ENCODE assay signal across 13 cellular contexts in the genomic region with DNA sequence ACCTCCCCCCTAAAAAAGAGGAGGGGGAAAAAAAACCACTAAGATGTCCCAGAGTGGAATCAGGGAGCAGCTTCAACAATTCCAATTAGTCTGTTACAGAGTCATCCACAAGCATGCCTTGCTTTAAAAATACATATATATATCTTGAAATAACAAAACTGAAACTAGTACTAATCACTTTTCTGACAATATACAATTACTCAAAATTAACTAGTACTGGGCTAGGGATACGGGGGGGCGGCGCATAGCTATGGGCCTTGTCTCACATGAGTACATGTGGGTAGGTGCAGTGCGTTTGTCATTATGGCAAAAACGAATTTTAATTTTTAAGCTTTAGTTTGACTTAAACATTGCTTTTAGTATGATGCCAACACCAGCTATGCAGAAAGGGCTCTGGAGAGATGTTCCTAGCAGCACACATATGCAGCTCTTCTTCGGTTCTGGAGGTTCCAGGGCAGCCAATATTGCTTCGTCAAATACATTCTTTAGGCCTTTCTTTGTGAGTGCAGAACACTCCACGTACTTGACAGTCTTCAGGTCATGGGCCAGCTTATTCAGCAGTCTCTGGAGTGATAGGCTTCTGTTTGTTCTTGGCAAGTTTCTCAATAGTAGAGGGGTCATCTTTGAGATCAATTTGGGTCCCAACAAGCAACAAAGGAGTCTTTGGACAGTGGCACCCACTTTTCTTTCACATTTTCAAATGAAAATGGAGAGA. TPM values are rescaled to one million over a fixed set of nuclear protein-coding genes. Genes with fewer than 3 reads are reported as not detected.
DNase-seq lines count a peak whose midpoint lies in the region; ATAC-seq and TF ChIP-seq lines count a peak whose summit lies in the region.
"Had no signal": no experiment of that assay in that cellular context is flagged by ENCODE, and none has a peak within 500 bp of the region (broad histone marks: within the 10 kb centered on the region; RNA-seq: fewer than 3 reads in every experiment).

No MANE protein-coding gene starts in this region.

- H3K4me3 Mint-ChIP-seq in activated T-cell treated with anti-CD3 and anti-CD28 coated beads, Interleukin-2, amount 50 U/mL, for 24 hours: no peak overlapping the region
- H3K4me3 Mint-ChIP-seq in WTC11: no peak overlapping the region
- no peak overlapping the region for H3K4me3 Mint-ChIP-seq in T-helper 2 cell treated with Interferon-gamma antibody and Interleukin-4, amounts not matched to agents 5 μg/mL and 100 μg/mL, for 36 hours

- no peak for TF ChIP-seq CTCF in WTC11 (IDR thresholded peaks at IDR 0.05)

- CTCF ChIA-PET in WTC11 (lab: Charles Lee): interaction anchor here (0.5 to 8.3 kb wide), 2 partner anchors 23 to 90 kb away, joined by 3 to 62 read pairs; no protein-coding TSS in a partner anchor

- H3K27ac Mint-ChIP-seq in activated T-cell treated with anti-CD3 and anti-CD28 coated beads, Interleukin-2, amount 50 U/mL, for 24 hours: peak overlapping the region; percentile 66
- peak overlapping the region; percentile 63; the same call in 1 of the 2 replicates for H3K27ac Mint-ChIP-seq in WTC11
- no peak overlapping the region for H3K27ac Mint-ChIP-seq in T-helper 2 cell treated with Interferon-gamma antibody and Interleukin-4, amounts not matched to agents 5 μg/mL and 100 μg/mL, for 36 hours

- POLR2A ChIA-PET in WTC11 (lab: Charles Lee): no interaction called here

- peak; percentile 40 for DNase-seq in activated T-cell treated with anti-CD3 and anti-CD28 coated beads, Interleukin-2, amount 50 U/mL, for 24 hours
- DNase-seq in activated T-cell treated with anti-CD3 and anti-CD28 coated beads, Interleukin-2, amount 50 U/mL, for 1 hour: no peak
- no peak for DNase-seq in WTC11 (ENCODE audit: low spot score)
- peak; percentile 43 for DNase-seq in iris pigment epithelial cell (ENCODE audit: low read depth)
- DNase-seq in stimulated activated CD4-positive, alpha-beta T cell treated with anti-CD3 and anti-CD28 coated beads, Interleukin-2, amount 100 ng/mL, for 24 hours: peak; percentile 24 to 36
- DNase-seq in T-helper 2 cell treated with Interferon-gamma antibody and Interleukin-4, amounts not matched to agents 5 μg/mL and 100 μg/mL, for 36 hours (ENCODE audit: low spot score): no peak
- DNase-seq in NCI-H446 treated with DMSO at 0.1 percent for 48 hours (lab: John Stamatoyannopoulos, UW): no peak
- DNase-seq: activated CD8-positive, alpha-beta memory T cell treated with anti-CD3 and anti-CD28 coated beads for 24 hours; adrenal gland; foreskin keratinocyte; islet precursor cell; NCI-H2107 had no signal

- H3K4me1 Mint-ChIP-seq in activated T-cell treated with anti-CD3 and anti-CD28 coated beads, Interleukin-2, amount 50 U/mL, for 24 hours (ENCODE audit: low read depth): peaks cover 54% of the 10 kb centered on the region
- H3K4me1 Mint-ChIP-seq in WTC11: peaks cover 31% of the 10 kb centered on the region
- H3K4me1 Mint-ChIP-seq in T-helper 2 cell treated with Interferon-gamma antibody and Interleukin-4, amounts not matched to agents 5 μg/mL and 100 μg/mL, for 36 hours (ENCODE audit: low read depth): peaks cover 18% of the 10 kb centered on the region

- ATAC-seq in WTC11 (no peak), GM18868 (IDR thresholded peaks at IDR 0.05; ENCODE audit: unreplicated experiment) (no peak)
- ATAC-seq: foreskin keratinocyte had no signal

- H3K9me3 Mint-ChIP-seq in activated T-cell treated with anti-CD3 and anti-CD28 coated beads, Interleukin-2, amount 50 U/mL, for 24 hours: no peaks in the 10 kb centered on the region
- no peaks in the 10 kb centered on the region for H3K9me3 Mint-ChIP-seq in WTC11
- no peaks in the 10 kb centered on the region for H3K9me3 Mint-ChIP-seq in T-helper 2 cell treated with Interferon-gamma antibody and Interleukin-4, amounts not matched to agents 5 μg/mL and 100 μg/mL, for 36 hours

- peaks cover 53% of the 10 kb centered on the region for H3K36me3 Mint-ChIP-seq in activated T-cell treated with anti-CD3 and anti-CD28 coated beads, Interleukin-2, amount 50 U/mL, for 24 hours (ENCODE audit: low read depth)
- H3K36me3 Mint-ChIP-seq in WTC11: peaks cover 6% of the 10 kb centered on the region; the same call in 1 of the 2 replicates
- peaks cover 27% of the 10 kb centered on the region for H3K36me3 Mint-ChIP-seq in T-helper 2 cell treated with Interferon-gamma antibody and Interleukin-4, amounts not matched to agents 5 μg/mL and 100 μg/mL, for 36 hours (ENCODE audit: low read depth)

- H3K27me3 Mint-ChIP-seq in activated T-cell treated with anti-CD3 and anti-CD28 coated beads, Interleukin-2, amount 50 U/mL, for 24 hours: no peaks in the 10 kb centered on the region
- H3K27me3 Mint-ChIP-seq in WTC11 (ENCODE audit: low read depth): no peaks in the 10 kb centered on the region
- H3K27me3 Mint-ChIP-seq in T-helper 2 cell treated with Interferon-gamma antibody and Interleukin-4, amounts not matched to agents 5 μg/mL and 100 μg/mL, for 36 hours (ENCODE audit: low read depth): no peaks in the 10 kb centered on the region

TF ChIP-seq in WTC11, 78 proteins besides CTCF, POLR2A, EP300 and RAD21 (continues in another document):
- no peak for TF ChIP-seq NFE2L1 (CRISPR knock-in tag; IDR thresholded peaks at IDR 0.05)
- TF ChIP-seq, protein P1, sequence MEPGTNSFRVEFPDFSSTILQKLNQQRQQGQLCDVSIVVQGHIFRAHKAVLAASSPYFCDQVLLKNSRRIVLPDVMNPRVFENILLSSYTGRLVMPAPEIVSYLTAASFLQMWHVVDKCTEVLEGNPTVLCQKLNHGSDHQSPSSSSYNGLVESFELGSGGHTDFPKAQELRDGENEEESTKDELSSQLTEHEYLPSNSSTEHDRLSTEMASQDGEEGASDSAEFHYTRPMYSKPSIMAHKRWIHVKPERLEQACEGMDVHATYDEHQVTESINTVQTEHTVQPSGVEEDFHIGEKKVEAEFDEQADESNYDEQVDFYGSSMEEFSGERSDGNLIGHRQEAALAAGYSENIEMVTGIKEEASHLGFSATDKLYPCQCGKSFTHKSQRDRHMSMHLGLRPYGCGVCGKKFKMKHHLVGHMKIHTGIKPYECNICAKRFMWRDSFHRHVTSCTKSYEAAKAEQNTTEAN (CRISPR knock-in tag; IDR thresholded peaks at IDR 0.05): no peak
- TF ChIP-seq, protein P2, sequence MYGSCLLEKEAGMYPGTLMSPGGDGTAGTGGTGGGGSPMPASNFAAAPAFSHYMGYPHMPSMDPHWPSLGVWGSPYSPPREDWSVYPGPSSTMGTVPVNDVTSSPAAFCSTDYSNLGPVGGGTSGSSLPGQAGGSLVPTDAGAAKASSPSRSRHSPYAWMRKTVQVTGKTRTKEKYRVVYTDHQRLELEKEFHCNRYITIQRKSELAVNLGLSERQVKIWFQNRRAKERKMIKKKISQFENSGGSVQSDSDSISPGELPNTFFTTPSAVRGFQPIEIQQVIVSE (CRISPR knock-in tag; IDR thresholded peaks at IDR 0.05; ENCODE audit: borderline replicate concordance): no peak
- TF ChIP-seq, protein P3, sequence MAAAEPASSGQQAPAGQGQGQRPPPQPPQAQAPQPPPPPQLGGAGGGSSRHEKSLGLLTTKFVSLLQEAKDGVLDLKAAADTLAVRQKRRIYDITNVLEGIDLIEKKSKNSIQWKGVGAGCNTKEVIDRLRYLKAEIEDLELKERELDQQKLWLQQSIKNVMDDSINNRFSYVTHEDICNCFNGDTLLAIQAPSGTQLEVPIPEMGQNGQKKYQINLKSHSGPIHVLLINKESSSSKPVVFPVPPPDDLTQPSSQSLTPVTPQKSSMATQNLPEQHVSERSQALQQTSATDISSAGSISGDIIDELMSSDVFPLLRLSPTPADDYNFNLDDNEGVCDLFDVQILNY (CRISPR knock-in tag; IDR thresholded peaks at IDR 0.05): no peak
- TF ChIP-seq, protein P4, sequence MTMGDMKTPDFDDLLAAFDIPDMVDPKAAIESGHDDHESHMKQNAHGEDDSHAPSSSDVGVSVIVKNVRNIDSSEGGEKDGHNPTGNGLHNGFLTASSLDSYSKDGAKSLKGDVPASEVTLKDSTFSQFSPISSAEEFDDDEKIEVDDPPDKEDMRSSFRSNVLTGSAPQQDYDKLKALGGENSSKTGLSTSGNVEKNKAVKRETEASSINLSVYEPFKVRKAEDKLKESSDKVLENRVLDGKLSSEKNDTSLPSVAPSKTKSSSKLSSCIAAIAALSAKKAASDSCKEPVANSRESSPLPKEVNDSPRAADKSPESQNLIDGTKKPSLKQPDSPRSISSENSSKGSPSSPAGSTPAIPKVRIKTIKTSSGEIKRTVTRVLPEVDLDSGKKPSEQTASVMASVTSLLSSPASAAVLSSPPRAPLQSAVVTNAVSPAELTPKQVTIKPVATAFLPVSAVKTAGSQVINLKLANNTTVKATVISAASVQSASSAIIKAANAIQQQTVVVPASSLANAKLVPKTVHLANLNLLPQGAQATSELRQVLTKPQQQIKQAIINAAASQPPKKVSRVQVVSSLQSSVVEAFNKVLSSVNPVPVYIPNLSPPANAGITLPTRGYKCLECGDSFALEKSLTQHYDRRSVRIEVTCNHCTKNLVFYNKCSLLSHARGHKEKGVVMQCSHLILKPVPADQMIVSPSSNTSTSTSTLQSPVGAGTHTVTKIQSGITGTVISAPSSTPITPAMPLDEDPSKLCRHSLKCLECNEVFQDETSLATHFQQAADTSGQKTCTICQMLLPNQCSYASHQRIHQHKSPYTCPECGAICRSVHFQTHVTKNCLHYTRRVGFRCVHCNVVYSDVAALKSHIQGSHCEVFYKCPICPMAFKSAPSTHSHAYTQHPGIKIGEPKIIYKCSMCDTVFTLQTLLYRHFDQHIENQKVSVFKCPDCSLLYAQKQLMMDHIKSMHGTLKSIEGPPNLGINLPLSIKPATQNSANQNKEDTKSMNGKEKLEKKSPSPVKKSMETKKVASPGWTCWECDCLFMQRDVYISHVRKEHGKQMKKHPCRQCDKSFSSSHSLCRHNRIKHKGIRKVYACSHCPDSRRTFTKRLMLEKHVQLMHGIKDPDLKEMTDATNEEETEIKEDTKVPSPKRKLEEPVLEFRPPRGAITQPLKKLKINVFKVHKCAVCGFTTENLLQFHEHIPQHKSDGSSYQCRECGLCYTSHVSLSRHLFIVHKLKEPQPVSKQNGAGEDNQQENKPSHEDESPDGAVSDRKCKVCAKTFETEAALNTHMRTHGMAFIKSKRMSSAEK (CRISPR knock-in tag; IDR thresholded peaks at IDR 0.05; ENCODE audit: borderline replicate concordance): no peak

RNA-seq across cellular contexts. Expression of a gene that starts 38.8 kb away (rescaled TPM):
- 35.8 to 43.4 TPM (median 36.4 TPM) in 3 replicates for total RNA-seq in WTC11 (2021)

Comparison
In these comparisons a context has a peak if more than half of its experiments do, and no peak if none do; other contexts are left out.
1. DNase-seq: peak in activated T-cell treated with anti-CD3 and anti-CD28 coated beads, Interleukin-2, amount 50 U/mL, for 24 hours (single experiment), iris pigment epithelial cell (single experiment) and stimulated activated CD4-positive, alpha-beta T cell treated with anti-CD3 and anti-CD28 coated beads, Interleukin-2, amount 100 ng/mL, for 24 hours (2 of 2); none in activated T-cell treated with anti-CD3 and anti-CD28 coated beads, Interleukin-2, amount 50 U/mL, for 1 hour (single experiment), WTC11 (single experiment), T-helper 2 cell treated with Interferon-gamma antibody and Interleukin-4, amounts not matched to agents 5 μg/mL and 100 μg/mL, for 36 hours (single experiment) and NCI-H446 treated with DMSO at 0.1 percent for 48 hours (single experiment).